Comparison of ENCODE assay signal across 11 cellular contexts in genomic region chr3:119598410-119599098, GRCh38. TPM values are rescaled to one million over a fixed set of nuclear protein-coding genes. Genes with fewer than 3 reads are reported as not detected.
DNase-seq lines count a peak whose midpoint lies in the region; ATAC-seq and TF ChIP-seq lines count a peak whose summit lies in the region.
"Had no signal": no experiment of that assay in that cellular context is flagged by ENCODE, and none has a peak within 500 bp of the region (broad histone marks: within the 10 kb centered on the region; RNA-seq: fewer than 3 reads in every experiment).

No MANE protein-coding gene starts in this region.

- H3K9me3 ChIP-seq in mucosa of descending colon, result no peaks in the 10 kb centered on the region
- H3K9me3 ChIP-seq: stomach had no signal

- H3K4me3 ChIP-seq in mucosa of descending colon, result no peak overlapping the region
- H3K4me3 ChIP-seq in foreskin fibroblast (ENCODE audit: low read depth in 1 of 2, low read length in 2 of 2), result no peak overlapping the region
- H3K4me3 ChIP-seq: stomach had no signal

- peak overlapping the region; percentile 90 for H3K27ac Mint-ChIP-seq in stimulated activated memory B cell treated with anti-CD40 and anti-IgM and Interleukin-4, amounts not matched to agents 10 μg/mL and 1 μg/mL and 100 μg/mL, for 72 hours

- DNase-seq in mucosa of descending colon (no peak), foreskin fibroblast (no peak), NCI-H2196 (lab: John Stamatoyannopoulos, UW; ENCODE audit: unreplicated experiment) (no peak)
- DNase-seq: activated gamma-delta T cell, stomach had no signal

- peaks cover 5% of the 10 kb centered on the region for H3K4me1 ChIP-seq in mucosa of descending colon (ENCODE audit: low read depth)

- H3K4me3 Mint-ChIP-seq in stimulated activated memory B cell treated with anti-CD40 and anti-IgM and Interleukin-4, amounts not matched to agents 10 μg/mL and 1 μg/mL and 100 μg/mL, for 72 hours, result peak overlapping the region; percentile 49

- H3K27me3 Mint-ChIP-seq in stimulated activated memory B cell treated with anti-CD40 and anti-IgM and Interleukin-4, amounts not matched to agents 10 μg/mL and 1 μg/mL and 100 μg/mL, for 72 hours, result no peaks in the 10 kb centered on the region

- H3K36me3 Mint-ChIP-seq in stimulated activated memory B cell treated with anti-CD40 and anti-IgM and Interleukin-4, amounts not matched to agents 10 μg/mL and 1 μg/mL and 100 μg/mL, for 72 hours, result peaks cover 6% of the 10 kb centered on the region

- no peaks in the 10 kb centered on the region for H3K9me3 Mint-ChIP-seq in stimulated activated memory B cell treated with anti-CD40 and anti-IgM and Interleukin-4, amounts not matched to agents 10 μg/mL and 1 μg/mL and 100 μg/mL, for 72 hours

- peaks cover 73% of the 10 kb centered on the region for H3K4me1 Mint-ChIP-seq in stimulated activated memory B cell treated with anti-CD40 and anti-IgM and Interleukin-4, amounts not matched to agents 10 μg/mL and 1 μg/mL and 100 μg/mL, for 72 hours

- intact Hi-C loops in mucosa of descending colon (cut with DNase I, micrococcal nuclease), result no loop called here

- ATAC-seq in GM18873 (IDR thresholded peaks at IDR 0.05; ENCODE audit: low FRiP score, unreplicated experiment), result peak; percentile 56
- ATAC-seq in GM21576 (IDR thresholded peaks at IDR 0.05; ENCODE audit: unreplicated experiment), result peak; percentile 36
- ATAC-seq in HG03432 (IDR thresholded peaks at IDR 0.05; ENCODE audit: unreplicated experiment), result peak; percentile 57
- ATAC-seq in stimulated activated memory B cell treated with anti-CD40 and anti-IgM and Interleukin-4, amounts not matched to agents 10 μg/mL and 1 μg/mL and 100 μg/mL, for 72 hours, result peak; percentile 85
- ATAC-seq in mucosa of descending colon, result no peak
- ATAC-seq: sciatic nerve had no signal

- no peaks in the 10 kb centered on the region for H3K36me3 ChIP-seq in mucosa of descending colon (ENCODE audit: low read depth)
- H3K36me3 ChIP-seq: stomach had no signal

- no peak for TF ChIP-seq CTCF in mucosa of descending colon (IDR thresholded peaks at IDR 0.05)
- no peak for TF ChIP-seq CTCF in foreskin fibroblast (IDR thresholded peaks at IDR 0.05; ENCODE audit: low read depth, low read length)

RNA-seq across cellular contexts. Expression of gene PLA1A, which starts 0.9 kb away (rescaled TPM):
- 1 to 10 TPM in 2 of 3 donors, under 1 TPM in 1; 0.58 to 2.1 (median 1.5) TPM for total RNA-seq in mucosa of descending colon

RNA-seq across cellular contexts. Expression of gene ADPRH, which starts 19.3 kb away (rescaled TPM):
- 1 to 10 TPM in 2 of 3 donors, under 1 TPM in 1; 0.93 to 9.1 (median 2.7) TPM for total RNA-seq in mucosa of descending colon

RNA-seq across cellular contexts. Expression of gene CD80, which starts 39.1 kb away (rescaled TPM):
- total RNA-seq in mucosa of descending colon, result 1 to 10 TPM in 1 of 3 donors, under 1 TPM in 2; 0.41 to 1.0 (median 0.58) TPM
- total RNA-seq: kidney epithelial cell had no signal
